Comparison of ENCODE assay signal across 22 cellular contexts in genomic region chr6:20468179-20468578, GRCh38.
A peak's percentile ranks its signal among the peaks of the same experiment; 100 is the strongest.
DNase-seq lines count a peak whose midpoint lies in the region; ATAC-seq, FAIRE-seq and TF ChIP-seq lines count a peak whose summit lies in the region.
"Had no signal": no experiment of that assay in that cellular context is flagged by ENCODE, and none has a peak within 500 bp of the region (broad histone marks: within the 10 kb centered on the region; RNA-seq: fewer than 3 reads in every experiment).

No MANE protein-coding gene starts in this region.

- peaks cover 6% of the 10 kb centered on the region for H3K36me3 ChIP-seq in CD4-positive, CD25-positive, alpha-beta regulatory T cell (ENCODE audit: control insufficient read depth, insufficient read depth, low read length)
- H3K36me3 ChIP-seq in GM12878 (ENCODE audit: control insufficient read depth in 2 of 2, insufficient read depth in 2 of 2, low read length in 1 of 2): peaks cover 0 to 4% of the 10 kb centered on the region in 2 experiments; a peak in 3 of 4 replicates
- H3K36me3 ChIP-seq: BE2C had no signal

- no peaks in the 10 kb centered on the region for H3K27me3 ChIP-seq in CD4-positive, CD25-positive, alpha-beta regulatory T cell (ENCODE audit: control insufficient read depth, insufficient read depth, low read length)
- H3K27me3 ChIP-seq in GM12878 (replicated peaks in 1 of 2; ENCODE audit: control insufficient read depth in 2 of 2, insufficient read depth in 2 of 2, low read length in 1 of 2): no peaks in the 10 kb centered on the region
- H3K27me3 ChIP-seq: BE2C had no signal

- TF ChIP-seq CTCF in GM12878 (IDR thresholded peaks at IDR 0.05 in 2 of 3, conservative IDR thresholded peaks at IDR 0.05 in 1 of 3; ENCODE audit: control insufficient read depth in 2 of 3, extremely low read depth in 1 of 3, insufficient read depth in 1 of 3, low read depth in 3 of 3, low read length in 3 of 3): no peak

- 97% methylated on average over 7 of the region's 7 CpGs for WGBS in GM12878 (ENCODE audit: insufficient coverage, insufficient replicate concordance, low lambda C conversion rate, missing lambda C conversion rate)

- H2AFZ ChIP-seq in GM12878 (ENCODE audit: control insufficient read depth, low read depth, low read length): no peak overlapping the region

- BruUV-seq in GM12878 (replicated peaks; lab: Mats Ljungman, UMichigan): no TSS peak

- no peak overlapping the region for H3K4me3 Mint-ChIP-seq in CD4-positive, CD25-positive, alpha-beta regulatory T cell
- H3K4me3 Mint-ChIP-seq: CD4-positive, alpha-beta T cell had no signal

- H3K27me3 Mint-ChIP-seq in CD4-positive, CD25-positive, alpha-beta regulatory T cell: no peaks in the 10 kb centered on the region
- H3K27me3 Mint-ChIP-seq: CD4-positive, alpha-beta T cell had no signal

- POLR2A ChIA-PET in GM12878 (lab: Charles Lee): interaction anchor here (1.0 to 1.3 kb wide), 2 partner anchors 40 to 61 kb away, joined by 3 to 8 read pairs; no protein-coding TSS in a partner anchor

- no peak overlapping the region for H3K4me3 ChIP-seq in CD4-positive, CD25-positive, alpha-beta regulatory T cell (ENCODE audit: low read depth, low read length)
- peak overlapping the region; percentile 9; the same call in 1 of the 2 replicates for H3K4me3 ChIP-seq in Jurkat, Clone E6-1 (ENCODE audit: low read length)
- no peak overlapping the region for H3K4me3 ChIP-seq in GM12878
- H3K4me3 ChIP-seq: HAP-1 had no signal

- no peak for DNase-seq in CD4-positive, CD25-positive, alpha-beta regulatory T cell
- no peak for DNase-seq in GM18507 (ENCODE audit: extremely low spot score, insufficient read length, low read depth)
- peak; percentile 51 for DNase-seq in Jurkat, Clone E6-1 (ENCODE audit: low read depth, low spot score)
- no peak for DNase-seq in GM12878 (ENCODE audit: low read depth, low spot score)
- no peak for DNase-seq in activated effector memory CD4-positive, alpha-beta T cell treated with anti-CD3 and anti-CD28 coated beads, Interleukin-2, amount 50 U/mL, for 16 hours
- DNase-seq in HTR-8/SVneo (ENCODE audit: insufficient read length, low spot score): no peak
- DNase-seq in LoVo (ENCODE audit: low spot score): no peak
- DNase-seq: ACHN; BE2C; C1 segment of cervical spinal cord; Caco-2; CD4-positive, alpha-beta T cell; DMS153; DMS79; GDM1; GOT3; IMR-90; Kasumi-1; KBM-7 had no signal

- CTCF ChIA-PET in GM12878 (lab: Yijun Ruan, JAX): interaction anchor here (1.7 to 3.0 kb wide), 4 partner anchors 58 to 177 kb away, joined by 4 to 12 read pairs (median 8); no protein-coding TSS in a partner anchor

- H3K79me2 ChIP-seq in GM12878 (ENCODE audit: control insufficient read depth, insufficient read depth, low read length): peaks cover 40% of the 10 kb centered on the region

- intact Hi-C loops in GM12878 (cut with micrococcal nuclease; ENCODE audit: unreplicated experiment): loop anchor here (5.0 kb wide), 2 partner anchors 41 to 176 kb away; no protein-coding TSS in a partner anchor

- H3K36me3 Mint-ChIP-seq in CD4-positive, CD25-positive, alpha-beta regulatory T cell: peaks cover 31% of the 10 kb centered on the region

- H3K9ac ChIP-seq in GM12878 (ENCODE audit: control insufficient read depth, insufficient read depth, low read length): no peak overlapping the region

- RAD21 ChIA-PET in GM12878 (lab: Charles Lee; ENCODE audit: unreplicated experiment): interaction anchor here (1.6 to 2.1 kb wide), 2 partner anchors 59 to 64 kb away, joined by 6 to 12 read pairs; no protein-coding TSS in a partner anchor

- no peak for TF ChIP-seq EP300 in GM12878 (IDR thresholded peaks at IDR 0.05; ENCODE audit: borderline replicate concordance in 1 of 2, control insufficient read depth in 1 of 2, low read depth in 2 of 2, low read length in 2 of 2)

- H4K20me1 ChIP-seq in GM12878 (ENCODE audit: control insufficient read depth, insufficient read depth): peaks cover 3% of the 10 kb centered on the region; the same call in 1 of the 2 replicates

- no peaks in the 10 kb centered on the region for H3K9me3 ChIP-seq in CD4-positive, CD25-positive, alpha-beta regulatory T cell (ENCODE audit: control insufficient read depth in 2 of 2, low read length in 2 of 2)
- no peaks in the 10 kb centered on the region; the same call in 1 of the 3 replicates for H3K9me3 ChIP-seq in GM12878 (replicated peaks; ENCODE audit: control insufficient read depth, insufficient read depth, low read length)
- H3K9me3 ChIP-seq: BE2C, Caco-2, HAP-1 had no signal

- ATAC-seq in CD4-positive, CD25-positive, alpha-beta regulatory T cell (ENCODE audit: low read depth in 2 of 2): no peak
- ATAC-seq in GM12878 (no peak), GM19035 (IDR thresholded peaks at IDR 0.05; ENCODE audit: unreplicated experiment) (no peak)

- no peak for TF ChIP-seq POLR2A in GM12878 (IDR thresholded peaks at IDR 0.05; ENCODE audit: low read depth, low read length)

- peak overlapping the region in 2 of 3 donors; percentile 56 to 77 for H3K27ac Mint-ChIP-seq in CD4-positive, CD25-positive, alpha-beta regulatory T cell
- H3K27ac Mint-ChIP-seq: CD4-positive, alpha-beta T cell had no signal

- no peak overlapping the region for H3K27ac ChIP-seq in CD4-positive, CD25-positive, alpha-beta regulatory T cell (ENCODE audit: insufficient read depth, low read length, poor library complexity, severe bottlenecking)
- H3K27ac ChIP-seq in GM12878 (ENCODE audit: control insufficient read depth, insufficient read depth): no peak overlapping the region

- no peak for TF ChIP-seq RAD21 in GM12878 (IDR thresholded peaks at IDR 0.05; ENCODE audit: insufficient read depth, low read depth, low read length)

- no peaks in the 10 kb centered on the region for H3K4me1 ChIP-seq in CD4-positive, CD25-positive, alpha-beta regulatory T cell (ENCODE audit: control insufficient read depth, insufficient read depth, low read length, poor library complexity, severe bottlenecking)
- H3K4me1 ChIP-seq in GM12878 (ENCODE audit: control insufficient read depth, insufficient read depth, low read length): peaks cover 41% of the 10 kb centered on the region
- H3K4me1 ChIP-seq: BE2C, Caco-2, HAP-1 had no signal

- H3K4me2 ChIP-seq in GM12878 (ENCODE audit: control insufficient read depth, insufficient read depth): peak overlapping the region; percentile 85

- SMC1A ChIA-PET in GM12878 (lab: Charles Lee; ENCODE audit: uncharacterized antibody, unreplicated experiment): interaction anchor here (1.2 to 5.1 kb wide), 8 partner anchors 9 to 172 kb away, joined by 3 to 35 read pairs (median 6); no protein-coding TSS in a partner anchor

- peaks cover 14 to 31% (median 18%) of the 10 kb centered on the region in 4 donors for H3K4me1 Mint-ChIP-seq in CD4-positive, CD25-positive, alpha-beta regulatory T cell

- FAIRE-seq in GM18507 (lab: Jason Lieb, UNC): peak; percentile 18
- FAIRE-seq in GM12878 (lab: Jason Lieb, UNC): no peak
- no peak for FAIRE-seq in HTR-8/SVneo (lab: Jason Lieb, UNC)
- FAIRE-seq: A204.1 had no signal

- in situ Hi-C loops in GM12878 (cut with MboI): no loop called here

- no peaks in the 10 kb centered on the region for H3K9me3 Mint-ChIP-seq in CD4-positive, CD25-positive, alpha-beta regulatory T cell
- H3K9me3 Mint-ChIP-seq: CD4-positive, alpha-beta T cell had no signal

TF ChIP-seq in GM12878, 131 proteins besides CTCF, POLR2A, EP300 and RAD21 (continues in another document):
- TF ChIP-seq HDAC6 (IDR thresholded peaks at IDR 0.05; ENCODE audit: unreplicated experiment) (no peak), CEBPB (IDR thresholded peaks at IDR 0.05; ENCODE audit: borderline replicate concordance in 1 of 2, low read depth in 2 of 2, low read length in 2 of 2) (no peak), BMI1 (IDR thresholded peaks at IDR 0.05; ENCODE audit: borderline replicate concordance) (no peak), IKZF2 (IDR thresholded peaks at IDR 0.05) (no peak), SREBF1 (IDR thresholded peaks at IDR 0.05; ENCODE audit: low read length) (no peak), RB1 (IDR thresholded peaks at IDR 0.05; ENCODE audit: borderline replicate concordance) (no peak), JUNB (IDR thresholded peaks at IDR 0.05) (no peak), IRF4 (IDR thresholded peaks at IDR 0.05; ENCODE audit: low read depth, low read length) (no peak), POLR2AphosphoS2 (IDR thresholded peaks at IDR 0.05; ENCODE audit: low read depth, low read length) (no peak), BACH1 (IDR thresholded peaks at IDR 0.05; ENCODE audit: borderline replicate concordance) (no peak), IRF3 (IDR thresholded peaks at IDR 0.05) (no peak)
- TF ChIP-seq, protein P1, sequence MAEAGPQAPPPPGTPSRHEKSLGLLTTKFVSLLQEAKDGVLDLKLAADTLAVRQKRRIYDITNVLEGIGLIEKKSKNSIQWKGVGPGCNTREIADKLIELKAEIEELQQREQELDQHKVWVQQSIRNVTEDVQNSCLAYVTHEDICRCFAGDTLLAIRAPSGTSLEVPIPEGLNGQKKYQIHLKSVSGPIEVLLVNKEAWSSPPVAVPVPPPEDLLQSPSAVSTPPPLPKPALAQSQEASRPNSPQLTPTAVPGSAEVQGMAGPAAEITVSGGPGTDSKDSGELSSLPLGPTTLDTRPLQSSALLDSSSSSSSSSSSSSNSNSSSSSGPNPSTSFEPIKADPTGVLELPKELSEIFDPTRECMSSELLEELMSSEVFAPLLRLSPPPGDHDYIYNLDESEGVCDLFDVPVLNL (IDR thresholded peaks at IDR 0.05; ENCODE audit: low read depth, low read length): no peak
